ENCODE assay signal across 10 cellular contexts in genomic region chr9:128115187-128116103, GRCh38. TPM values are rescaled to one million over a fixed set of nuclear protein-coding genes. Genes with fewer than 3 reads are reported as not detected.
DNase-seq lines count a peak whose midpoint lies in the region; ATAC-seq and TF ChIP-seq lines count a peak whose summit lies in the region.
"Had no signal": no experiment of that assay in that cellular context is flagged by ENCODE, and none has a peak within 500 bp of the region (broad histone marks: within the 10 kb centered on the region; RNA-seq: fewer than 3 reads in every experiment).

No MANE protein-coding gene starts in this region.

- H3K36me3 ChIP-seq in WERI-Rb-1 (peaks cover 29% of the 10 kb centered on the region), right lobe of liver (no peaks in the 10 kb centered on the region)
- H3K36me3 ChIP-seq: HAP-1 had no signal

- ATAC-seq in right lobe of liver (peak; percentile 70 to 81 (median 75)), HG03025 (IDR thresholded peaks at IDR 0.05; ENCODE audit: low FRiP score, unreplicated experiment) (no peak)

- H3K27ac ChIP-seq in WERI-Rb-1 (peak overlapping the region; percentile 81), right lobe of liver (peak overlapping the region; percentile 92 to 96 (median 94))

- WGBS in right lobe of liver (ENCODE audit: insufficient coverage, low coverage, low lambda C conversion rate, missing lambda C conversion rate): 46% methylated on average over 8 of the region's 26 CpGs

- peaks cover 0 to 40% (median 16%) of the 10 kb centered on the region in 4 donors for H3K4me1 ChIP-seq in right lobe of liver
- H3K4me1 ChIP-seq: HAP-1 had no signal

- TF ChIP-seq CTCF in WERI-Rb-1 (IDR thresholded peaks at IDR 0.05; ENCODE audit: low read depth, low read length) (no peak), right lobe of liver (IDR thresholded peaks at IDR 0.05) (no peak)

- peak; percentile 62 for DNase-seq in activated effector memory CD4-positive, alpha-beta T cell treated with anti-CD3 and anti-CD28 coated beads, Interleukin-2, amount 50 U/mL, for 16 hours
- no peak for DNase-seq in activated effector memory CD4-positive, alpha-beta T cell treated with Interleukin-2 at 50 U/mL for 16 hours
- DNase-seq in WERI-Rb-1 (no peak), right lobe of liver (peak; percentile 88 to 95 (median 94)), ureter (ENCODE audit: low spot score) (peak; percentile 86), hepatic stellate cell (ENCODE audit: low spot score) (no peak), NCI-H82 treated with DMSO at 0.1 percent for 48 hours (lab: John Stamatoyannopoulos, UW; ENCODE audit: unreplicated experiment) (no peak)
- DNase-seq: NCI-H69 had no signal

- peaks cover 6% of the 10 kb centered on the region for H3K9me3 ChIP-seq in WERI-Rb-1 (ENCODE audit: severe bottlenecking)
- H3K9me3 ChIP-seq in right lobe of liver: no peaks in the 10 kb centered on the region
- H3K9me3 ChIP-seq: HAP-1 had no signal

- H3K4me3 ChIP-seq in WERI-Rb-1 (ENCODE audit: low read depth, low read length) (no peak overlapping the region), right lobe of liver (peak overlapping the region in 1 of 3 donors; percentile 36)
- H3K4me3 ChIP-seq: HAP-1 had no signal

- peak; percentile 71 for TF ChIP-seq POLR2A in right lobe of liver (IDR thresholded peaks at IDR 0.05)

- intact Hi-C loops in right lobe of liver (cut with DNase I): no loop called here

- H3K27me3 ChIP-seq in WERI-Rb-1 (ENCODE audit: insufficient read depth, low read depth, severe bottlenecking) (no peaks in the 10 kb centered on the region), right lobe of liver (no peaks in the 10 kb centered on the region)

RNA-seq across cellular contexts. Expression of gene PTGES2, which starts 12.1 kb away (rescaled TPM):
- total RNA-seq in right lobe of liver: 10 to 100 TPM; 27.2 to 67.2 (median 30.5) TPM
- 87.8 TPM for total RNA-seq in ureter

RNA-seq across cellular contexts. Expression of gene LCN2, which starts 33.8 kb away (rescaled TPM):
- total RNA-seq in right lobe of liver (10 to 100 TPM in 4 of 6 experiments, 1 to 10 TPM in 2; 2.7 to 81.8 (median 18.1) TPM), ureter (143 TPM)

RNA-seq across cellular contexts. Expression of gene BBLN, which starts 44.6 kb away (rescaled TPM):
- total RNA-seq in right lobe of liver (100 to 1,000 TPM in 2 of 6 experiments, 10 to 100 TPM in 4; 13.5 to 192 (median 17.7) TPM), ureter (179 TPM)

RNA-seq across cellular contexts. Expression of gene SLC25A25, which starts 47.4 kb away (rescaled TPM):
- total RNA-seq in right lobe of liver: 10 to 100 TPM; 21.2 to 81.5 (median 53.3) TPM
- 21.7 TPM for total RNA-seq in ureter

RNA-seq across cellular contexts. Expression of gene NAIF1, which starts 48.3 kb away (rescaled TPM):
- 1 to 10 TPM; 3.9 to 6.8 (median 5.7) TPM for total RNA-seq in right lobe of liver
- 6.9 TPM for total RNA-seq in ureter

Comparison
In these comparisons a context has a peak if more than half of its experiments do, and no peak if none do; other contexts are left out.
1. DNase-seq: peak in activated effector memory CD4-positive, alpha-beta T cell treated with anti-CD3 and anti-CD28 coated beads, Interleukin-2, amount 50 U/mL, for 16 hours (single experiment), right lobe of liver (3 of 3) and ureter (single experiment); none in activated effector memory CD4-positive, alpha-beta T cell treated with Interleukin-2 at 50 U/mL for 16 hours (single experiment), WERI-Rb-1 (single experiment), hepatic stellate cell (single experiment) and NCI-H82 treated with DMSO at 0.1 percent for 48 hours (single experiment).